ENCODE assay signal across 1 cellular context in the genomic region with DNA sequence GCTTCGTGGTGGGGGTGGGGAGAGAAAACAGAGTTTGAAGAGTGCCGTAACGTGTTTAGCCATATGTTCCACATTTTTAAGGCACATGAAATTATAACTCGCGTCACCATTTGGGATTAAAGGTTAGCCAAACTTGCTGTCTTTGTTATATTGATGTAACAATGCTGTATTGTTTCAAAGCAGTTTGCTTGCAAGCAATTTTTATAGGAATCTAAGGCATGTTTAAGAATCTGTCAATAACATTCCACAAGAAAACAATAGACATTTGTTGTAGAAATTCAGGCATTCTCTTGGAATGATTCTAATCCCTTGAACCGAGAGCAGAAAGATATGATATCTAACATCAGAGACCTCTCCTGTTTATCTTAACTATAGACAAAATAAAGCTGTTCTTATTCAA.
TF ChIP-seq lines count a peak whose summit lies in the region.

No MANE protein-coding gene starts in this region.

TF ChIP-seq in HepG2, 621 proteins besides CTCF, POLR2A, EP300 and RAD21 (continued from another document):
- TF ChIP-seq, protein P1, sequence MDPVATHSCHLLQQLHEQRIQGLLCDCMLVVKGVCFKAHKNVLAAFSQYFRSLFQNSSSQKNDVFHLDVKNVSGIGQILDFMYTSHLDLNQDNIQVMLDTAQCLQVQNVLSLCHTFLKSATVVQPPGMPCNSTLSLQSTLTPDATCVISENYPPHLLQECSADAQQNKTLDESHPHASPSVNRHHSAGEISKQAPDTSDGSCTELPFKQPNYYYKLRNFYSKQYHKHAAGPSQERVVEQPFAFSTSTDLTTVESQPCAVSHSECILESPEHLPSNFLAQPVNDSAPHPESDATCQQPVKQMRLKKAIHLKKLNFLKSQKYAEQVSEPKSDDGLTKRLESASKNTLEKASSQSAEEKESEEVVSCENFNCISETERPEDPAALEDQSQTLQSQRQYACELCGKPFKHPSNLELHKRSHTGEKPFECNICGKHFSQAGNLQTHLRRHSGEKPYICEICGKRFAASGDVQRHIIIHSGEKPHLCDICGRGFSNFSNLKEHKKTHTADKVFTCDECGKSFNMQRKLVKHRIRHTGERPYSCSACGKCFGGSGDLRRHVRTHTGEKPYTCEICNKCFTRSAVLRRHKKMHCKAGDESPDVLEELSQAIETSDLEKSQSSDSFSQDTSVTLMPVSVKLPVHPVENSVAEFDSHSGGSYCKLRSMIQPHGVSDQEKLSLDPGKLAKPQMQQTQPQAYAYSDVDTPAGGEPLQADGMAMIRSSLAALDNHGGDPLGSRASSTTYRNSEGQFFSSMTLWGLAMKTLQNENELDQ (CRISPR knock-in tag; IDR thresholded peaks at IDR 0.05; ENCODE audit: borderline replicate concordance): no peak
- TF ChIP-seq CHD4 (IDR thresholded peaks at IDR 0.05; ENCODE audit: borderline replicate concordance, low read length) (no peak), GATAD2A (CRISPR knock-in tag; IDR thresholded peaks at IDR 0.05) (peak; percentile 58), ZNF446 (CRISPR knock-in tag; IDR thresholded peaks at IDR 0.05) (no peak), ARNTL (CRISPR knock-in tag; IDR thresholded peaks at IDR 0.05) (no peak), SOX6 (IDR thresholded peaks at IDR 0.05) (no peak), SOX6 (CRISPR knock-in tag; IDR thresholded peaks at IDR 0.05) (peak; percentile 90), BCL6 (CRISPR knock-in tag; IDR thresholded peaks at IDR 0.05) (peak; percentile 54; the same call in 1 of the 2 replicates), ATF7-NPFF (CRISPR knock-in tag; IDR thresholded peaks at IDR 0.05; ENCODE audit: low read depth) (no peak), HMG20A (CRISPR knock-in tag; IDR thresholded peaks at IDR 0.05; ENCODE audit: borderline replicate concordance) (0 out of 2 replicates have a peak, but pooled peaks have one; percentile 16), SSRP1 (CRISPR knock-in tag; IDR thresholded peaks at IDR 0.05) (no peak), NR2F1 (CRISPR knock-in tag; IDR thresholded peaks at IDR 0.05) (peak in 1 of 2 experiments; percentile 38; a peak in 1 of 4 replicates), SP1 (IDR thresholded peaks at IDR 0.05) (no peak), SP1 (CRISPR knock-in tag; IDR thresholded peaks at IDR 0.05) (no peak), SOX13 (IDR thresholded peaks at IDR 0.05) (peak; percentile 65; the same call in 1 of the 2 replicates), SOX13 (CRISPR knock-in tag; conservative IDR thresholded peaks at IDR 0.05 in 1 of 2, IDR thresholded peaks at IDR 0.05 in 1 of 2) (peak in 1 of 2 experiments; percentile 99; a peak in 2 of 4 replicates), SAP130 (CRISPR knock-in tag; IDR thresholded peaks at IDR 0.05; ENCODE audit: low read depth) (peak; percentile 31)
- TF ChIP-seq, protein P2, sequence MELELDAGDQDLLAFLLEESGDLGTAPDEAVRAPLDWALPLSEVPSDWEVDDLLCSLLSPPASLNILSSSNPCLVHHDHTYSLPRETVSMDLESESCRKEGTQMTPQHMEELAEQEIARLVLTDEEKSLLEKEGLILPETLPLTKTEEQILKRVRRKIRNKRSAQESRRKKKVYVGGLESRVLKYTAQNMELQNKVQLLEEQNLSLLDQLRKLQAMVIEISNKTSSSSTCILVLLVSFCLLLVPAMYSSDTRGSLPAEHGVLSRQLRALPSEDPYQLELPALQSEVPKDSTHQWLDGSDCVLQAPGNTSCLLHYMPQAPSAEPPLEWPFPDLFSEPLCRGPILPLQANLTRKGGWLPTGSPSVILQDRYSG (CRISPR knock-in tag; IDR thresholded peaks at IDR 0.05): no peak
